In the genomic region with DNA sequence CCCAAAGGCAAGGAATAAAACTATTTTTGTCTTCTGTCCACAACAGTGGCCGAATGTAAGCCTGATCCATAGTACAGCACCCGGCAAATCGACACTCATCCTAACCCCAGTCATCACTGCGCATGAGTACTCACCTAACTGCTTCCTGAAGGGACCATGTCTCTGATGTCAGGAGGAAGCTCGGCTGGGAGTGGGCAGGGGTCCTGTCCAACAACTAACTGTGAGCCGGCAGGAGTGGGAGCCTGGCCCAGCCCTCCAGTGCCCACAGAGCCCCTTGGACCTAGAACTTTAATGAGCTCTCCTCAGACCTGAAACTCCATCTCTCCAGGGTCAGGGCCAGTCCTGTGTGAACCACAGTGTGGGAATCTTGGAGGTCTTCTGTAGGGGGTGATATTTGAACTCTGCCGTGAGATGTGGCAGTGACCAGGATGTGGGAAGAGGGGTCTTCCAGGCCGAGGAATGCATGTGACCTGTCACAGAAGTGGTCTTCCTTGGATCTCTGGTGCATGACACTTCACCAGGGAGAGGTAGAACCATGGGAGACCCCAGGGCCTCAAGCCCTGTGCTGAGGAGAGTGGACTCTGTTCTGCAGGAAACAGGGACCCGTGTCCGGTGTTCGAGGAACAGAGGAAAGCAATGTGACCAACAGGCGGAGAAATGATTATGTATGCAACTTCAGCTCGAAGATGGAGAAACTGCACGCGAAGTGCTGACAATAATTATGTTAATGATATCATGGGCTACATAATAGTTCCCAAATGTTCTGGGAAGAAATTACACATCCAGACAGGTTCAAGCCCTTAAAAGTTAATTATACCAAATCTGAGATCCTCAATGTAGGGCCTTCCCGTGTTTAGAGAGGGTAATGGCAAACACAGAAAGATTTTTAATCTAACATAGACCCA, we compare ENCODE assay signal across 17 cellular contexts.
DNase-seq lines count a peak whose midpoint lies in the region; ATAC-seq, FAIRE-seq and TF ChIP-seq lines count a peak whose summit lies in the region.
"Had no signal": no experiment of that assay in that cellular context is flagged by ENCODE, and none has a peak within 500 bp of the region (broad histone marks: within the 10 kb centered on the region; RNA-seq: fewer than 3 reads in every experiment).

No MANE protein-coding gene starts in this region.

- CTCF ChIA-PET in activated CD8-positive, alpha-beta memory T cell treated with anti-CD3 and anti-CD28 coated beads, Interleukin-2, amount 10 ng/mL, durations not matched to agents 7 days and 5 days (lab: Charles Lee) = no interaction called here
- CTCF ChIA-PET in HepG2 (lab: Yijun Ruan, JAX; ENCODE audit: low intra/inter-chr PET ratio, low total read pairs) = no interaction called here

- in situ Hi-C loops in HepG2 (cut with HindIII; ENCODE audit: extremely low pct_ligation_motif_present, low pct_unique_long_range_greater_than_20kb) = no loop called here

- H3K4me1 ChIP-seq in HepG2 (ENCODE audit: insufficient read depth, low read length) = no peaks in the 10 kb centered on the region
- H3K4me1 ChIP-seq: Caco-2 had no signal

- FAIRE-seq in bronchial epithelial cell (lab: Jason Lieb, UNC) (peak; percentile 32), HepG2 (lab: Jason Lieb, UNC) (no peak)
- FAIRE-seq: A204.1, D721Med, GM12878, GM19239 had no signal

- no peak overlapping the region for H3K9ac ChIP-seq in HepG2 (ENCODE audit: insufficient read depth, low read depth, low read length)
- H3K9ac ChIP-seq: GM23248 had no signal

- H3K4me1 Mint-ChIP-seq in activated CD8-positive, alpha-beta memory T cell treated with anti-CD3 and anti-CD28 coated beads, Interleukin-2, amount 10 ng/mL, durations not matched to agents 7 days and 5 days = no peaks in the 10 kb centered on the region
- no peaks in the 10 kb centered on the region for H3K4me1 Mint-ChIP-seq in osteocyte (ENCODE audit: unreplicated experiment)

- POLR2A ChIA-PET in HepG2 (lab: Yijun Ruan, JAX) = no interaction called here

- TF ChIP-seq CTCF in bronchial epithelial cell (IDR thresholded peaks at IDR 0.05; ENCODE audit: insufficient read depth, low read length, severe bottlenecking) (no peak), osteocyte (IDR thresholded peaks at IDR 0.05) (no peak), HepG2 (CRISPR knock-in tag; IDR thresholded peaks at IDR 0.05) (no peak), GM20000 (IDR thresholded peaks at IDR 0.05; ENCODE audit: extremely low read depth, missing control alignments) (no peak)

- peak; percentile 38 for DNase-seq in activated CD8-positive, alpha-beta memory T cell treated with anti-CD3 and anti-CD28 coated beads, Interleukin-2, amount 10 ng/mL, durations not matched to agents 7 days and 5 days
- DNase-seq in bronchial epithelial cell (ENCODE audit: low read depth) = no peak
- peak; percentile 70 for DNase-seq in osteocyte (ENCODE audit: extremely low spot score, unreplicated experiment)
- DNase-seq in HepG2 (ENCODE audit: low spot score) = no peak
- no peak for DNase-seq in GM20000 (ENCODE audit: low spot score)
- DNase-seq in activated gamma-delta T cell (lab: John Stamatoyannopoulos, UW) = no peak
- DNase-seq: ACHN; Caco-2; CD4-positive, alpha-beta T cell; EL; GM23248; HCEC 1CT had no signal

- no peak overlapping the region for H3K4me3 Mint-ChIP-seq in activated CD8-positive, alpha-beta memory T cell treated with anti-CD3 and anti-CD28 coated beads, Interleukin-2, amount 10 ng/mL, durations not matched to agents 7 days and 5 days
- H3K4me3 Mint-ChIP-seq in osteocyte (ENCODE audit: unreplicated experiment) = no peak overlapping the region
- H3K4me3 Mint-ChIP-seq: CD4-positive, alpha-beta T cell had no signal

- H3K27ac ChIP-seq in HepG2 (ENCODE audit: extremely low read length, insufficient read depth, low read length) = no peak overlapping the region
- H3K27ac ChIP-seq: C4-2B, GM23248 had no signal

- TF ChIP-seq EP300 in HepG2 (IDR thresholded peaks at IDR 0.05; ENCODE audit: low read depth in 2 of 2, low read length in 2 of 2) (no peak), HepG2 (CRISPR knock-in tag; IDR thresholded peaks at IDR 0.05; ENCODE audit: borderline replicate concordance) (no peak)

- intact Hi-C loops in HepG2 (cut with micrococcal nuclease; ENCODE audit: unreplicated experiment) = no loop called here

- no peak for TF ChIP-seq RAD21 in HepG2 (CRISPR knock-in tag; IDR thresholded peaks at IDR 0.05)

- no peak overlapping the region for H3K4me2 ChIP-seq in HepG2 (ENCODE audit: low read depth, low read length)

- no peaks in the 10 kb centered on the region for H4K20me1 ChIP-seq in HepG2 (ENCODE audit: insufficient read depth, low read length)

- no TSS peak for BruUV-seq in HepG2 (replicated peaks; lab: Mats Ljungman, UMichigan)

- H3K4me3 ChIP-seq in bronchial epithelial cell (ENCODE audit: low read depth, low read length) (no peak overlapping the region), HepG2 (replicated peaks in 1 of 3; ENCODE audit: insufficient read depth in 1 of 3, low read depth in 2 of 3, low read length in 3 of 3) (no peak overlapping the region)
- H3K4me3 ChIP-seq: GM12878, GM23248 had no signal

- H3K79me2 ChIP-seq in HepG2 (ENCODE audit: insufficient read depth, low read length) = no peaks in the 10 kb centered on the region

- H3K27me3 Mint-ChIP-seq in activated CD8-positive, alpha-beta memory T cell treated with anti-CD3 and anti-CD28 coated beads, Interleukin-2, amount 10 ng/mL, durations not matched to agents 7 days and 5 days = no peaks in the 10 kb centered on the region
- H3K27me3 Mint-ChIP-seq in osteocyte (ENCODE audit: unreplicated experiment) = no peaks in the 10 kb centered on the region
- H3K27me3 Mint-ChIP-seq: CD4-positive, alpha-beta T cell had no signal

- 55% methylated on average over 16 of the region's 16 CpGs for WGBS in HepG2 (ENCODE audit: low lambda C conversion rate)

- H3K36me3 ChIP-seq in bronchial epithelial cell (ENCODE audit: control insufficient read depth, insufficient read depth, low read length) (no peaks in the 10 kb centered on the region), HepG2 (replicated peaks in 1 of 2; ENCODE audit: control insufficient read depth in 1 of 2, insufficient read depth in 2 of 2, low read length in 2 of 2) (no peaks in the 10 kb centered on the region)

- no peak overlapping the region for H3K27ac Mint-ChIP-seq in activated CD8-positive, alpha-beta memory T cell treated with anti-CD3 and anti-CD28 coated beads, Interleukin-2, amount 10 ng/mL, durations not matched to agents 7 days and 5 days
- no peak overlapping the region for H3K27ac Mint-ChIP-seq in osteocyte (ENCODE audit: unreplicated experiment)
- H3K27ac Mint-ChIP-seq: CD4-positive, alpha-beta T cell had no signal

- no peaks in the 10 kb centered on the region for H3K27me3 ChIP-seq in bronchial epithelial cell (ENCODE audit: control insufficient read depth, insufficient read depth, low read length)
- H3K27me3 ChIP-seq in HepG2 (ENCODE audit: control insufficient read depth in 1 of 2, insufficient read depth in 2 of 2, low read length in 2 of 2) = peaks cover 0 to 9% of the 10 kb centered on the region in 2 experiments; a peak in 2 of 5 replicates

- peaks cover 1% of the 10 kb centered on the region for H3K36me3 Mint-ChIP-seq in activated CD8-positive, alpha-beta memory T cell treated with anti-CD3 and anti-CD28 coated beads, Interleukin-2, amount 10 ng/mL, durations not matched to agents 7 days and 5 days
- H3K36me3 Mint-ChIP-seq in osteocyte (ENCODE audit: unreplicated experiment) = no peaks in the 10 kb centered on the region

- H2AFZ ChIP-seq in HepG2 (ENCODE audit: low read length) = no peak overlapping the region
- H2AFZ ChIP-seq: GM23248 had no signal

- no peaks in the 10 kb centered on the region for H3K9me3 Mint-ChIP-seq in activated CD8-positive, alpha-beta memory T cell treated with anti-CD3 and anti-CD28 coated beads, Interleukin-2, amount 10 ng/mL, durations not matched to agents 7 days and 5 days (ENCODE audit: low read depth)
- H3K9me3 Mint-ChIP-seq in osteocyte (ENCODE audit: unreplicated experiment) = no peaks in the 10 kb centered on the region
- H3K9me3 Mint-ChIP-seq: CD4-positive, alpha-beta T cell had no signal

- no peak for TF ChIP-seq POLR2A in HepG2 (IDR thresholded peaks at IDR 0.05; ENCODE audit: insufficient read depth in 1 of 2, low read depth in 2 of 2, low read length in 2 of 2)

- no peak for ATAC-seq in activated CD8-positive, alpha-beta memory T cell treated with anti-CD3 and anti-CD28 coated beads, Interleukin-2, amount 10 ng/mL, durations not matched to agents 7 days and 5 days
- no peak for ATAC-seq in HepG2
- ATAC-seq: GM12878 had no signal

- peaks cover 17% of the 10 kb centered on the region for H3K9me3 ChIP-seq in HepG2 (ENCODE audit: low read length)
- H3K9me3 ChIP-seq: Caco-2 had no signal

TF ChIP-seq in HepG2, 621 proteins besides CTCF, POLR2A, EP300 and RAD21:
- TF ChIP-seq DR1 (CRISPR knock-in tag; IDR thresholded peaks at IDR 0.05) = no peak
- no peak for TF ChIP-seq ZMYM3 (CRISPR knock-in tag; IDR thresholded peaks at IDR 0.05)
- TF ChIP-seq ZNF572 (CRISPR knock-in tag; IDR thresholded peaks at IDR 0.05) = no peak
- no peak for TF ChIP-seq ZNF326 (CRISPR knock-in tag; IDR thresholded peaks at IDR 0.05; ENCODE audit: borderline replicate concordance)
- no peak for TF ChIP-seq ZNF598 (CRISPR knock-in tag; IDR thresholded peaks at IDR 0.05; ENCODE audit: borderline replicate concordance)

Comparison
In these comparisons a context has a peak if more than half of its experiments do, and no peak if none do; other contexts are left out.
1. DNase-seq: peak in activated CD8-positive, alpha-beta memory T cell treated with anti-CD3 and anti-CD28 coated beads, Interleukin-2, amount 10 ng/mL, durations not matched to agents 7 days and 5 days (single experiment) and osteocyte (single experiment); none in bronchial epithelial cell (single experiment), HepG2 (single experiment), GM20000 (single experiment) and activated gamma-delta T cell (single experiment).